31 cellular contexts compared by ENCODE assay signal in genomic region chr3:75015280-75015679, GRCh38.
"Had no signal": no experiment of that assay in that cellular context is flagged by ENCODE, and none has a peak within 500 bp of the region (broad histone marks: within the 10 kb centered on the region; RNA-seq: fewer than 3 reads in every experiment).

No MANE protein-coding gene starts in this region.

- H3K27me3 ChIP-seq: dorsolateral prefrontal cortex, gastroesophageal sphincter, heart left ventricle, hepatocyte, neutrophil, right lobe of liver, suprapubic skin, transverse colon, upper lobe of right lung, uterus had no signal

- H3K79me2 ChIP-seq: hepatocyte, parathyroid adenoma had no signal

- H3K4me3 ChIP-seq: dorsolateral prefrontal cortex, gastroesophageal sphincter, heart left ventricle, hepatocyte, mucosa of descending colon, right lobe of liver, suprapubic skin, transverse colon, upper lobe of right lung, uterus had no signal

- H3K4me2 ChIP-seq: hepatocyte had no signal

- H3K4me1 Mint-ChIP-seq: mesothelial cell of epicardium; naive B cell; stimulated activated naive CD8-positive, alpha-beta T cell treated with anti-CD3 and anti-CD28 coated beads, Interleukin-15, amount 100 ng/mL, for 72 hours had no signal

- ATAC-seq: esophagus mucosa; gastroesophageal sphincter; heart left ventricle; left lobe of liver; mucosa of descending colon; natural killer cell treated with Interleukin-12 subunit alpha and Interleukin-12 subunit beta and Interleukin-15 and Interleukin-18, amount 100 ng/mL, for 72 hours; right lobe of liver; stimulated activated naive CD8-positive, alpha-beta T cell treated with anti-CD3 and anti-CD28 coated beads, Interleukin-15, amount 100 ng/mL, for 72 hours; upper lobe of right lung had no signal

- H3K4me1 ChIP-seq: parathyroid adenoma, right lobe of liver, suprapubic skin, transverse colon, upper lobe of right lung, uterus had no signal

- H3K9ac ChIP-seq: parathyroid adenoma had no signal

- FAIRE-seq: colon, islet of Langerhans, small intestine had no signal

- H3K27ac Mint-ChIP-seq: mesothelial cell of epicardium; naive B cell; natural killer cell treated with Interleukin-12 subunit alpha and Interleukin-12 subunit beta and Interleukin-15 and Interleukin-18, amount 100 ng/mL, for 72 hours; progenitor cell of endocrine pancreas; stimulated activated naive CD8-positive, alpha-beta T cell treated with anti-CD3 and anti-CD28 coated beads, Interleukin-15, amount 100 ng/mL, for 72 hours had no signal

- H3K36me3 ChIP-seq: gastroesophageal sphincter, heart left ventricle, neutrophil, right lobe of liver, suprapubic skin, transverse colon, upper lobe of right lung, uterus had no signal

- H3K27ac ChIP-seq: dorsolateral prefrontal cortex, gastroesophageal sphincter, heart left ventricle, hepatocyte, neutrophil, parathyroid adenoma, right lobe of liver, suprapubic skin, transverse colon, upper lobe of right lung, uterus had no signal

- H3K27me3 Mint-ChIP-seq: naive B cell; natural killer cell treated with Interleukin-12 subunit alpha and Interleukin-12 subunit beta and Interleukin-15 and Interleukin-18, amount 100 ng/mL, for 72 hours; stimulated activated naive CD8-positive, alpha-beta T cell treated with anti-CD3 and anti-CD28 coated beads, Interleukin-15, amount 100 ng/mL, for 72 hours had no signal

- H3K9me3 Mint-ChIP-seq: mesothelial cell of epicardium; neural crest cell; stimulated activated naive CD8-positive, alpha-beta T cell treated with anti-CD3 and anti-CD28 coated beads, Interleukin-15, amount 100 ng/mL, for 72 hours had no signal

- H2AFZ ChIP-seq: hepatocyte, parathyroid adenoma had no signal

- H3K36me3 Mint-ChIP-seq: mesothelial cell of epicardium, naive B cell had no signal

- H3K4me3 Mint-ChIP-seq: mesothelial cell of epicardium; naive B cell; natural killer cell treated with Interleukin-12 subunit alpha and Interleukin-12 subunit beta and Interleukin-15 and Interleukin-18, amount 100 ng/mL, for 72 hours; neural crest cell; stimulated activated naive CD8-positive, alpha-beta T cell treated with anti-CD3 and anti-CD28 coated beads, Interleukin-15, amount 100 ng/mL, for 72 hours had no signal

- H3K9me3 ChIP-seq: gastroesophageal sphincter, heart left ventricle, mucosa of descending colon, neutrophil, right lobe of liver, suprapubic skin, transverse colon, upper lobe of right lung, uterus had no signal

- DNase-seq: dorsolateral prefrontal cortex; effector CD4-positive, alpha-beta T cell; foreskin fibroblast; heart left ventricle; mesenchymal stem cell; mucosa of descending colon; naive B cell; right lobe of liver; small intestine; stimulated activated CD4-positive, alpha-beta T cell treated with anti-CD3 and anti-CD28 coated beads, Interleukin-12 subunit alpha, Interleukin-12 subunit beta, amount 100 ng/mL, for 4 hours; stimulated activated CD4-positive, alpha-beta T cell treated with anti-CD3 and anti-CD28 coated beads, Interleukin-1b, Interleukin-23, amount 100 ng/mL, for 48 hours; stimulated activated CD4-positive, alpha-beta T cell treated with anti-CD3 and anti-CD28 coated beads, Interleukin-4, amount 100 ng/mL, for 1 hour; stimulated activated CD8-positive, alpha-beta memory T cell treated with anti-CD3 and anti-CD28 coated beads, Interleukin-4, amount 100 ng/mL, for 48 hours; stimulated activated naive CD4-positive, alpha-beta T cell; stimulated activated naive CD8-positive, alpha-beta T cell treated with anti-CD3 and anti-CD28 coated beads, Interleukin-15, amount 100 ng/mL, for 72 hours; transverse colon; upper lobe of right lung; uterus had no signal
